In genomic region chr2:33513480-33513879, GRCh38 we compare ENCODE assay signal across 31 cellular contexts.
"Had no signal": no experiment of that assay in that cellular context is flagged by ENCODE, and none has a peak within 500 bp of the region (broad histone marks: within the 10 kb centered on the region; RNA-seq: fewer than 3 reads in every experiment).

No MANE protein-coding gene starts in this region.

- H3K4me1 ChIP-seq: esophagus squamous epithelium had no signal

- H3K36me3 ChIP-seq: brain microvascular endothelial cell, esophagus squamous epithelium, WERI-Rb-1 had no signal

- H3K27ac Mint-ChIP-seq: activated B cell treated with CpG ODN at 0.5 μM for 24 hours; activated CD8-positive, alpha-beta T cell treated with anti-CD3 and anti-CD28 coated beads for 36 hours; activated naive CD8-positive, alpha-beta T cell; activated T-helper 17 cell treated with anti-CD3 and anti-CD28 coated beads, Interleukin-2, amount 50 U/mL, for 72 hours; effector memory CD8-positive, alpha-beta T cell; T-helper 17 cell; T-helper 2 cell treated with Interferon-gamma antibody and Interleukin-4, amounts not matched to agents 5 μg/mL and 100 μg/mL, for 36 hours had no signal

- H3K4me3 Mint-ChIP-seq: activated B cell treated with CpG ODN at 0.5 μM for 24 hours; activated CD8-positive, alpha-beta T cell treated with anti-CD3 and anti-CD28 coated beads for 36 hours; activated naive CD8-positive, alpha-beta T cell; activated T-cell treated with anti-CD3 and anti-CD28 coated beads, Interleukin-2, amount 50 U/mL, for 4 hours; activated T-helper 17 cell treated with anti-CD3 and anti-CD28 coated beads, Interleukin-2, amount 50 U/mL, for 72 hours; central memory CD8-positive, alpha-beta T cell; effector memory CD8-positive, alpha-beta T cell; T-helper 17 cell; T-helper 2 cell treated with Interferon-gamma antibody and Interleukin-4, amounts not matched to agents 5 μg/mL and 100 μg/mL, for 36 hours had no signal

- DNase-seq: activated B cell treated with CpG ODN at 0.5 μM for 24 hours; activated CD4-positive, alpha-beta T cell treated with anti-CD3 and anti-CD28 coated beads for 48 hours; activated CD4-positive, alpha-beta T cell treated with anti-CD3 and anti-CD28 coated beads, Interleukin-2, amount 50 U/mL, for 1 hour; activated CD4-positive, alpha-beta T cell treated with anti-CD3 and anti-CD28 coated beads, Interleukin-2, amount 50 U/mL, for 48 hours; activated CD8-positive, alpha-beta memory T cell treated with anti-CD3 and anti-CD28 coated beads for 24 hours; activated CD8-positive, alpha-beta T cell treated with anti-CD3 and anti-CD28 coated beads for 36 hours; activated effector memory CD4-positive, alpha-beta T cell treated with Interleukin-2 at 50 U/mL for 16 hours; activated gamma-delta T cell treated with Interleukin-2 at 50 U/mL for 16 hours; activated naive CD4-positive, alpha-beta T cell treated with anti-CD3 and anti-CD28 coated beads, Interleukin-2, amount 50 U/mL, for 16 hours; activated naive CD4-positive, alpha-beta T cell treated with Interleukin-2 at 50 U/mL for 16 hours; activated T-cell treated with anti-CD3 and anti-CD28 coated beads, Interleukin-2, amount 50 U/mL, for 4 hours; amniotic stem cell; anterior cingulate cortex; brain microvascular endothelial cell; cortex of kidney; dermis blood vessel endothelial cell; effector CD4-positive, alpha-beta T cell; effector memory CD8-positive, alpha-beta T cell; esophagus squamous epithelium; foreskin melanocyte; head of caudate nucleus; T-helper 1 cell; T-helper 17 cell; T1000; WERI-Rb-1 had no signal

- H3K4me3 ChIP-seq: esophagus squamous epithelium had no signal

- H3K4me1 Mint-ChIP-seq: activated T-helper 17 cell treated with anti-CD3 and anti-CD28 coated beads, Interleukin-2, amount 50 U/mL, for 72 hours; central memory CD8-positive, alpha-beta T cell had no signal

- H3K9me3 ChIP-seq: esophagus squamous epithelium had no signal

- ATAC-seq: activated CD4-positive, CD25-positive, alpha-beta regulatory T cell treated with anti-CD3 and anti-CD28 coated beads, Interleukin-2, amount 50 U/mL, for 24 hours; activated CD8-positive, alpha-beta T cell treated with anti-CD3 and anti-CD28 coated beads for 36 hours; activated T-cell treated with anti-CD3 and anti-CD28 coated beads, Interleukin-2, amount 50 U/mL, for 4 hours; activated T-helper 17 cell treated with anti-CD3 and anti-CD28 coated beads, Interleukin-2, amount 50 U/mL, for 72 hours; effector memory CD8-positive, alpha-beta T cell; T-helper 17 cell had no signal

- H3K9me3 Mint-ChIP-seq: activated B cell treated with CpG ODN at 0.5 μM for 24 hours; activated CD8-positive, alpha-beta T cell treated with anti-CD3 and anti-CD28 coated beads for 36 hours; activated T-cell treated with anti-CD3 and anti-CD28 coated beads, Interleukin-2, amount 50 U/mL, for 4 hours; activated T-helper 17 cell treated with anti-CD3 and anti-CD28 coated beads, Interleukin-2, amount 50 U/mL, for 72 hours; central memory CD8-positive, alpha-beta T cell; effector memory CD8-positive, alpha-beta T cell; T-helper 2 cell treated with Interferon-gamma antibody and Interleukin-4, amounts not matched to agents 5 μg/mL and 100 μg/mL, for 36 hours had no signal

- H3K27ac ChIP-seq: brain microvascular endothelial cell, epithelial cell of prostate, esophagus squamous epithelium, WERI-Rb-1 had no signal

- H3K27me3 ChIP-seq: brain microvascular endothelial cell, esophagus squamous epithelium had no signal

- H3K27me3 Mint-ChIP-seq: activated B cell treated with CpG ODN at 0.5 μM for 24 hours; activated CD8-positive, alpha-beta T cell treated with anti-CD3 and anti-CD28 coated beads for 36 hours; activated naive CD8-positive, alpha-beta T cell; activated T-helper 17 cell treated with anti-CD3 and anti-CD28 coated beads, Interleukin-2, amount 50 U/mL, for 72 hours; central memory CD8-positive, alpha-beta T cell; effector memory CD8-positive, alpha-beta T cell; T-helper 17 cell had no signal
